Comparison of ENCODE assay signal across 12 cellular contexts in the genomic region with DNA sequence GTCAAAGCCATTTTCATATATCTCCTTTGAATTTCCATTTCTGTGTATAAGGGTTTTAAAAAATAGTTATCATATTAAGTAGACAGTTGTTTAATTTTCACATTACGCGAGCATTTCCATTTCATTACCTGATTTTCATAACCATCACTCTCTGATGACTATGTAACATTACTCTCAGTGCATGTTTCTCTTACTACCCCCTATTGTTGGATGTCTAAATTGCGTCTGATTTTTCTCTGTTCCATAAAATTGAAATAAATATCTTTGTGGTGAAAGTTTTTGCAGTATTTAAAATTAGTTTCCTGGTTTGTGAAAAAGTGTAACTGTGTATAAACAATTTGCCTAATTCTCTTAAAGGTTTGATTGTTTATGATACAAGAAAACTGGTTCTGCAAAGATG.
DNase-seq lines count a peak whose midpoint lies in the region; ATAC-seq and TF ChIP-seq lines count a peak whose summit lies in the region.
"Had no signal": no experiment of that assay in that cellular context is flagged by ENCODE, and none has a peak within 500 bp of the region (broad histone marks: within the 10 kb centered on the region; RNA-seq: fewer than 3 reads in every experiment).

No MANE protein-coding gene starts in this region.

- POLR2A ChIA-PET in IMR-90 (lab: Charles Lee; ENCODE audit: unreplicated experiment), result no interaction called here

- intact Hi-C loops in IMR-90 (cut with micrococcal nuclease), result loop anchor here (5.0 kb wide), 3 partner anchors 72 to 202 kb away; partner anchors contain the start of gene MYO1B

- in situ Hi-C loops in IMR-90 (cut with MboI; ENCODE audit: low sequenced_read_pairs), result no loop called here

- no peak overlapping the region for H2BK20ac ChIP-seq in IMR-90 (ENCODE audit: low read depth, low read length)

- H2AFZ ChIP-seq in IMR-90 (replicated peaks; ENCODE audit: low read length, poor library complexity), result no peak overlapping the region

- WGBS in IMR-90 (ENCODE audit: extremely low coverage in 2 of 2, insufficient read length in 1 of 2), 2 experiments, result no CpG with 5 or more reads among the region's 3 CpGs
- 89% methylated on average over 3 of the region's 3 CpGs for WGBS in liver

- H3K56ac ChIP-seq in IMR-90 (ENCODE audit: extremely low read depth, insufficient read depth, low read length), result no peak overlapping the region

- no peak overlapping the region for H2BK120ac ChIP-seq in IMR-90 (ENCODE audit: low read depth, low read length)

- H3K4ac ChIP-seq in IMR-90 (ENCODE audit: low read depth, low read length), result no peak overlapping the region

- H3K36me3 ChIP-seq in IMR-90 (ENCODE audit: control insufficient read depth, insufficient read depth, low read length), result peaks cover 52% of the 10 kb centered on the region
- peaks cover 5 to 78% (median 48%) of the 10 kb centered on the region in 4 donors for H3K36me3 ChIP-seq in liver (ENCODE audit: control insufficient read depth in 4 of 4, insufficient read depth in 3 of 4, low read depth in 1 of 4, low read length in 3 of 4)

- H3K27ac ChIP-seq in IMR-90 (ENCODE audit: insufficient read depth, low read length) (no peak overlapping the region), liver (ENCODE audit: low read depth in 1 of 2, low read length in 2 of 2) (no peak overlapping the region)

- no peak overlapping the region for H4K5ac ChIP-seq in IMR-90 (ENCODE audit: low read depth, low read length)

- CTCF ChIA-PET in IMR-90 (lab: Yijun Ruan, JAX), result no interaction called here

- H3K9me3 ChIP-seq in IMR-90 (ENCODE audit: control insufficient read depth, insufficient read depth, low read length) (no peaks in the 10 kb centered on the region), liver (ENCODE audit: control insufficient read depth in 4 of 4, low read length in 3 of 4) (no peaks in the 10 kb centered on the region)

- no peak overlapping the region for H3K23ac ChIP-seq in IMR-90 (ENCODE audit: low read depth, low read length)

- H2AK9ac ChIP-seq in IMR-90 (replicated peaks; ENCODE audit: low read depth, low read length, poor library complexity), result no peak overlapping the region

- H3K18ac ChIP-seq in IMR-90 (ENCODE audit: low read depth, low read length), result no peak overlapping the region

- H3K9ac ChIP-seq in IMR-90 (ENCODE audit: low read depth, low read length) (no peak overlapping the region), liver (ENCODE audit: low read depth in 1 of 2, low read length in 2 of 2) (no peak overlapping the region)

- peak; percentile 46 for TF ChIP-seq CTCF in IMR-90 (conservative IDR thresholded peaks at IDR 0.05; ENCODE audit: low read depth, low read length)
- TF ChIP-seq CTCF in WI38 (IDR thresholded peaks at IDR 0.05; ENCODE audit: low read depth, low read length), result peak; percentile 10; the same call in 1 of the 2 replicates
- no peak for TF ChIP-seq CTCF in liver (IDR thresholded peaks at IDR 0.05; ENCODE audit: low read depth, low read length, missing input control)

- H3K14ac ChIP-seq in IMR-90 (replicated peaks; ENCODE audit: low read depth, low read length), result no peak overlapping the region

- peak; percentile 39; the same call in 1 of the 2 replicates for TF ChIP-seq RAD21 in IMR-90 (IDR thresholded peaks at IDR 0.05; ENCODE audit: low read length)
- TF ChIP-seq RAD21 in liver (IDR thresholded peaks at IDR 0.05), result peak; percentile 36 to 50

- peaks cover 24% of the 10 kb centered on the region for H3K9me1 ChIP-seq in IMR-90 (ENCODE audit: insufficient read depth, low read length)

- dilution Hi-C loops in IMR-90 (cut with HindIII; ENCODE audit: low sequenced_read_pairs, unreplicated experiment), result no loop called here

- no TSS peak for BruUV-seq in IMR-90 (replicated peaks; lab: Mats Ljungman, UMichigan)

- ATAC-seq in IMR-90 (ENCODE audit: low read depth) (no peak), HG03196 (IDR thresholded peaks at IDR 0.05; ENCODE audit: unreplicated experiment) (no peak)
- ATAC-seq: WTC11 had no signal

- H3K4me3 ChIP-seq in IMR-90 (ENCODE audit: insufficient read depth, low read depth, low read length), result no peak overlapping the region
- no peak overlapping the region for H3K4me3 ChIP-seq in WI38 (ENCODE audit: low read depth, low read length)
- H3K4me3 ChIP-seq in liver (ENCODE audit: low read depth in 1 of 3, low read length in 3 of 3), result no peak overlapping the region

- no peak overlapping the region for H4K91ac ChIP-seq in IMR-90 (ENCODE audit: insufficient read depth, low read depth, low read length)

- H3K79me1 ChIP-seq in IMR-90 (ENCODE audit: low read depth in 1 of 2, low read length in 2 of 2), result peaks cover 20 to 38% of the 10 kb centered on the region in 2 experiments

- H3K4me1 ChIP-seq in IMR-90 (ENCODE audit: control insufficient read depth, insufficient read depth, low read length) (peaks cover 21% of the 10 kb centered on the region), liver (ENCODE audit: control insufficient read depth in 4 of 4, insufficient read depth in 4 of 4, low read length in 3 of 4) (no peaks in the 10 kb centered on the region)

- H2BK15ac ChIP-seq in IMR-90 (ENCODE audit: low read depth, low read length), result no peak overlapping the region

- H3K27me3 ChIP-seq in IMR-90 (ENCODE audit: control insufficient read depth, insufficient read depth, low read length) (no peaks in the 10 kb centered on the region), liver (ENCODE audit: control insufficient read depth in 4 of 4, insufficient read depth in 4 of 4, low read length in 3 of 4) (no peaks in the 10 kb centered on the region)

- no peak overlapping the region for H4K8ac ChIP-seq in IMR-90 (ENCODE audit: low read depth in 2 of 2, low read length in 2 of 2)

- no peak for TF ChIP-seq POLR2A in IMR-90 (IDR thresholded peaks at IDR 0.05; ENCODE audit: low read depth, low read length)

- H3K4me2 ChIP-seq in IMR-90 (ENCODE audit: low read depth, low read length), result no peak overlapping the region

- no peaks in the 10 kb centered on the region for H4K20me1 ChIP-seq in IMR-90 (ENCODE audit: insufficient read depth, low read length)

- no peak overlapping the region for H2BK5ac ChIP-seq in IMR-90 (ENCODE audit: low read depth, low read length, poor library complexity, severe bottlenecking)

- DNase-seq in COLO829 (ENCODE audit: low spot score) (peak; percentile 29), IMR-90 (no peak), NCI-H748 treated with DMSO at 0.1 percent for 48 hours (lab: John Stamatoyannopoulos, UW) (no peak), NCI-H226 (no peak)
- DNase-seq in activated CD4-positive, alpha-beta T cell treated with anti-CD3 and anti-CD28 coated beads for 48 hours, result no peak
- DNase-seq: activated gamma-delta T cell, GOT3, NCI-H1092 treated with DMSO at 0.1 percent for 48 hours had no signal

- H2AK5ac ChIP-seq in IMR-90 (ENCODE audit: low read depth, low read length), result no peak overlapping the region

TF ChIP-seq in IMR-90, 13 proteins besides CTCF, POLR2A, EP300 and RAD21:
- TF ChIP-seq BHLHE40 (IDR thresholded peaks at IDR 0.05; ENCODE audit: low read depth, low read length) (no peak), MAZ (IDR thresholded peaks at IDR 0.05; ENCODE audit: borderline replicate concordance, low read depth, low read length) (no peak), SMC3 (IDR thresholded peaks at IDR 0.05; ENCODE audit: low read depth, low read length) (peak; percentile 29), NFE2L2 (IDR thresholded peaks at IDR 0.05; ENCODE audit: low read depth, low read length) (no peak)
TF ChIP-seq in IMR-90: peak in this region for 1.

TF ChIP-seq in liver, 16 proteins besides CTCF, POLR2A, EP300 and RAD21:
- TF ChIP-seq RXRA (IDR thresholded peaks at IDR 0.05) (no peak), HNF4A (conservative IDR thresholded peaks at IDR 0.05) (no peak), GABPA (IDR thresholded peaks at IDR 0.05 in 1 of 2, conservative IDR thresholded peaks at IDR 0.05 in 1 of 2) (no peak), NR2F2 (IDR thresholded peaks at IDR 0.05) (no peak), SP1 (IDR thresholded peaks at IDR 0.05) (no peak)
- TF ChIP-seq, protein P1, sequence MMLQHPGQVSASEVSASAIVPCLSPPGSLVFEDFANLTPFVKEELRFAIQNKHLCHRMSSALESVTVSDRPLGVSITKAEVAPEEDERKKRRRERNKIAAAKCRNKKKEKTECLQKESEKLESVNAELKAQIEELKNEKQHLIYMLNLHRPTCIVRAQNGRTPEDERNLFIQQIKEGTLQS (IDR thresholded peaks at IDR 0.05), result no peak
TF ChIP-seq in liver: peak in this region for 0.
